ENCODE assay signal across 19 cellular contexts in the genomic region with DNA sequence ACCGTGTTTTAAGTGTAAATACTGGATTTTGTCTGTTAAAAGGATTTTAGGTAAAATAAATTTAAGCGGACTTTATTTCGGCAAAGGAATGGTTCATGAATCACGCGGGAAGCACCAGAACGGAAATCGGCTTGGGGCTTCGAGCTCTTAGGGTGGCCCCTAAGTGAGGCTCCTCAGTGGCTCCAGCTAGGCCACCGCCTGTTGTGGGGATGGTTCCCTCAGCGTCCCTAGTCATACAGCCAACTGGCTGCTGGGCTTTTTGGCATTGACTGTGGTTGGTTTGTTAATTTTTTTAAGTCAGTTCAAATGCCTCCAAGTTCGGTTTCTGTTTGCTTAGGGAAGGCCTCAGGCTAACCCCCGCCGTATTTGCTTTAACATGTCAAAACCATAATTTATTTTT. TPM values are rescaled to one million over a fixed set of nuclear protein-coding genes. Genes with fewer than 3 reads are reported as not detected.
"Had no signal": no experiment of that assay in that cellular context is flagged by ENCODE, and none has a peak within 500 bp of the region (broad histone marks: within the 10 kb centered on the region; RNA-seq: fewer than 3 reads in every experiment).

No MANE protein-coding gene starts in this region.

RNA-seq across cellular contexts. Expression of gene PRDM7, which starts 29.9 kb away (rescaled TPM):
- total RNA-seq: cerebellum; dorsolateral prefrontal cortex; endothelial cell of umbilical vein; epithelial cell of proximal tubule; esophagus squamous epithelium; heart right ventricle; kidney epithelial cell; left cardiac atrium; liver; lung; mucosa of gallbladder; naive thymus-derived CD4-positive, alpha-beta T cell; osteoblast; psoas muscle; renal cortical epithelial cell; right cardiac atrium; sigmoid colon; skeletal muscle tissue; urinary bladder had no signal
- polyA plus RNA-seq: endothelial cell of umbilical vein; heart right ventricle; liver; lung; naive thymus-derived CD4-positive, alpha-beta T cell; psoas muscle; right cardiac atrium; sigmoid colon; urinary bladder had no signal
